ENCODE assay signal across 1 cellular context in genomic region chr4:154660052-154660451, GRCh38.
TF ChIP-seq lines count a peak whose summit lies in the region.

No MANE protein-coding gene starts in this region.

TF ChIP-seq in HepG2, 621 proteins besides CTCF, POLR2A, EP300 and RAD21 (continued from another document and continues in another):
- TF ChIP-seq PBX2 (CRISPR knock-in tag; IDR thresholded peaks at IDR 0.05) (peak; percentile 61), MATR3 (CRISPR knock-in tag; IDR thresholded peaks at IDR 0.05) (no peak), ZBTB34 (CRISPR knock-in tag; IDR thresholded peaks at IDR 0.05) (peak; percentile 54; the same call in 1 of the 2 replicates), ELF3 (CRISPR knock-in tag; IDR thresholded peaks at IDR 0.05) (peak; percentile 71), HMGXB4 (CRISPR knock-in tag; IDR thresholded peaks at IDR 0.05; ENCODE audit: borderline replicate concordance in 1 of 2, low read depth in 1 of 2) (0 out of 4 replicates have a peak, but pooled peaks of 1 of the 2 experiments have one; percentile 28), ZNF414 (CRISPR knock-in tag; IDR thresholded peaks at IDR 0.05) (0 out of 2 replicates have a peak, but pooled peaks have one; percentile 35), SALL2 (CRISPR knock-in tag; IDR thresholded peaks at IDR 0.05) (no peak), TEAD3 (CRISPR knock-in tag; optimal IDR thresholded peaks at IDR 0.05; ENCODE audit: borderline replicate concordance) (peak; percentile 93), ZNF34 (CRISPR knock-in tag; IDR thresholded peaks at IDR 0.05; ENCODE audit: borderline replicate concordance) (no peak), HOXA3 (CRISPR knock-in tag; IDR thresholded peaks at IDR 0.05) (peak; percentile 50), ARNT2 (CRISPR knock-in tag; IDR thresholded peaks at IDR 0.05; ENCODE audit: low read depth) (no peak), THRA (CRISPR knock-in tag; IDR thresholded peaks at IDR 0.05; ENCODE audit: borderline replicate concordance) (peak; percentile 98), LBX2 (CRISPR knock-in tag; IDR thresholded peaks at IDR 0.05; ENCODE audit: borderline replicate concordance) (no peak), MED1 (CRISPR knock-in tag; IDR thresholded peaks at IDR 0.05) (peak; percentile 82), FIP1L1 (IDR thresholded peaks at IDR 0.05; ENCODE audit: borderline replicate concordance, insufficient read depth, low read depth, low read length) (no peak), IKZF5 (CRISPR knock-in tag; IDR thresholded peaks at IDR 0.05) (peak; percentile 50; the same call in 1 of the 2 replicates), KIAA2018 (CRISPR knock-in tag; IDR thresholded peaks at IDR 0.05; ENCODE audit: borderline replicate concordance) (no peak), MEIS1 (CRISPR knock-in tag; IDR thresholded peaks at IDR 0.05; ENCODE audit: borderline replicate concordance) (peak; percentile 75; the same call in 1 of the 2 replicates), MEF2D (CRISPR knock-in tag; IDR thresholded peaks at IDR 0.05) (peak; percentile 89), BRF2 (CRISPR knock-in tag; IDR thresholded peaks at IDR 0.05) (peak; percentile 59; the same call in 1 of the 2 replicates), ZNF160 (CRISPR knock-in tag; IDR thresholded peaks at IDR 0.05) (no peak), GABPB1 (CRISPR knock-in tag; IDR thresholded peaks at IDR 0.05) (no peak), TCF7L2 (IDR thresholded peaks at IDR 0.05; ENCODE audit: low read depth, low read length) (no peak), DMTF1 (CRISPR knock-in tag; IDR thresholded peaks at IDR 0.05) (no peak), ZNF205 (CRISPR knock-in tag; IDR thresholded peaks at IDR 0.05) (0 out of 2 replicates have a peak, but pooled peaks have one; percentile 50), KDM3A (CRISPR knock-in tag; IDR thresholded peaks at IDR 0.05; ENCODE audit: low read depth) (peak; percentile 48; the same call in 1 of the 2 replicates), MIXL1 (CRISPR knock-in tag; IDR thresholded peaks at IDR 0.05) (peak; percentile 82), THAP11 (CRISPR knock-in tag; IDR thresholded peaks at IDR 0.05) (peak; percentile 55), CAMTA2 (CRISPR knock-in tag; IDR thresholded peaks at IDR 0.05; ENCODE audit: borderline replicate concordance) (no peak), ATF7-NPFF (CRISPR knock-in tag; IDR thresholded peaks at IDR 0.05; ENCODE audit: low read depth) (no peak)
